8 cellular contexts compared by ENCODE assay signal in genomic region chr6:111551521-111552231, GRCh38. TPM values are rescaled to one million over a fixed set of nuclear protein-coding genes. Genes with fewer than 3 reads are reported as not detected.
A peak's percentile ranks its signal among the peaks of the same experiment; 100 is the strongest.
DNase-seq lines count a peak whose midpoint lies in the region; ATAC-seq and TF ChIP-seq lines count a peak whose summit lies in the region.

No MANE protein-coding gene starts in this region.

- no peaks in the 10 kb centered on the region for H3K9me3 Mint-ChIP-seq in activated T-helper 2 cell treated with anti-CD3 and anti-CD28 coated beads, Interferon-gamma antibody, Interleukin-2, Interleukin-4, amounts not matched to agents 10 μg/mL and 5 μg/mL and 100 μg/mL, durations not matched to agents 14 hours and 24 hours and 36 hours

- H3K9ac ChIP-seq in SK-N-MC (ENCODE audit: insufficient read length): peak overlapping the region; percentile 28

- no peaks in the 10 kb centered on the region for H3K27me3 Mint-ChIP-seq in activated T-helper 2 cell treated with anti-CD3 and anti-CD28 coated beads, Interferon-gamma antibody, Interleukin-2, Interleukin-4, amounts not matched to agents 10 μg/mL and 5 μg/mL and 100 μg/mL, durations not matched to agents 14 hours and 24 hours and 36 hours (ENCODE audit: low read depth)

- intact Hi-C loops in testis (cut with DNase I; ENCODE audit: low total_unique reads): loop anchor here (5.0 to 10.0 kb wide), 2 partner anchors 53 to 69 kb away; partner anchors contain the start of genes REV3L and TRAF3IP2
- intact Hi-C loops in activated T-helper 2 cell treated with anti-CD3 and anti-CD28 coated beads, Interferon-gamma antibody, Interleukin-2, Interleukin-4, amounts not matched to agents 10 μg/mL and 5 μg/mL and 100 μg/mL, durations not matched to agents 14 hours and 24 hours and 36 hours (cut with micrococcal nuclease): no loop called here

- no peak for TF ChIP-seq POLR2A in testis (IDR thresholded peaks at IDR 0.05)

- peak overlapping the region; percentile 86 for H3K27ac ChIP-seq in SK-N-MC
- H3K27ac ChIP-seq in testis: peak overlapping the region; percentile 16 to 65

- peaks cover 22% of the 10 kb centered on the region for H3K4me1 ChIP-seq in testis

- H3K4me1 Mint-ChIP-seq in activated T-helper 2 cell treated with anti-CD3 and anti-CD28 coated beads, Interferon-gamma antibody, Interleukin-2, Interleukin-4, amounts not matched to agents 10 μg/mL and 5 μg/mL and 100 μg/mL, durations not matched to agents 14 hours and 24 hours and 36 hours (ENCODE audit: low read depth): peaks cover 14% of the 10 kb centered on the region

- peaks cover 9% of the 10 kb centered on the region for H3K36me3 Mint-ChIP-seq in activated T-helper 2 cell treated with anti-CD3 and anti-CD28 coated beads, Interferon-gamma antibody, Interleukin-2, Interleukin-4, amounts not matched to agents 10 μg/mL and 5 μg/mL and 100 μg/mL, durations not matched to agents 14 hours and 24 hours and 36 hours (ENCODE audit: low read depth)

- ATAC-seq in GM18858 (IDR thresholded peaks at IDR 0.05; ENCODE audit: unreplicated experiment): no peak

- H3K9me3 ChIP-seq in SK-N-MC (ENCODE audit: low read depth, low read length) (no peaks in the 10 kb centered on the region), testis (no peaks in the 10 kb centered on the region)

- H3K4me3 ChIP-seq in LNCaP clone FGC (ENCODE audit: low read depth, low read length): peak overlapping the region; percentile 23
- peak overlapping the region; percentile 66 for H3K4me3 ChIP-seq in SK-N-MC
- H3K4me3 ChIP-seq in testis: no peak overlapping the region

- DNase-seq in LNCaP clone FGC (ENCODE audit: low read depth): peak; percentile 97
- no peak for DNase-seq in SK-N-MC (ENCODE audit: low read depth, low spot score)
- peak; percentile 43 for DNase-seq in iPS-NIHi11 (ENCODE audit: low spot score)
- DNase-seq in testis: no peak
- no peak for DNase-seq in ecto neural progenitor cell (ENCODE audit: low spot score)
- no peak for DNase-seq in activated T-helper 2 cell treated with anti-CD3 and anti-CD28 coated beads, Interferon-gamma antibody, Interleukin-2, Interleukin-4, amounts not matched to agents 10 μg/mL and 5 μg/mL and 100 μg/mL, durations not matched to agents 14 hours and 24 hours and 36 hours (ENCODE audit: low spot score)
- DNase-seq in GM03348 (ENCODE audit: low spot score): no peak

- H3K4me3 Mint-ChIP-seq in activated T-helper 2 cell treated with anti-CD3 and anti-CD28 coated beads, Interferon-gamma antibody, Interleukin-2, Interleukin-4, amounts not matched to agents 10 μg/mL and 5 μg/mL and 100 μg/mL, durations not matched to agents 14 hours and 24 hours and 36 hours (ENCODE audit: low read depth): no peak overlapping the region

- no peaks in the 10 kb centered on the region for H3K27me3 ChIP-seq in testis

- H3K36me3 ChIP-seq in SK-N-MC (ENCODE audit: insufficient read depth, low read length) (no peaks in the 10 kb centered on the region), testis (ENCODE audit: low read depth, missing control alignments) (no peaks in the 10 kb centered on the region)

- 44 to 55% methylated on average over 11 of the region's 11 CpGs for WGBS in testis, 2 donors

- H3K27ac Mint-ChIP-seq in activated T-helper 2 cell treated with anti-CD3 and anti-CD28 coated beads, Interferon-gamma antibody, Interleukin-2, Interleukin-4, amounts not matched to agents 10 μg/mL and 5 μg/mL and 100 μg/mL, durations not matched to agents 14 hours and 24 hours and 36 hours: no peak overlapping the region

- TF ChIP-seq CTCF in LNCaP clone FGC (IDR thresholded peaks at IDR 0.05; ENCODE audit: control insufficient read depth, extremely low read depth, insufficient read depth) (no peak), testis (IDR thresholded peaks at IDR 0.05) (no peak)

RNA-seq across cellular contexts. Expression of gene TRAF3IP2, which starts 54.0 kb away (rescaled TPM):
- total RNA-seq in testis: 1 to 10 TPM; 8.5 to 9.4 TPM
- 9.5 TPM for polyA plus RNA-seq in testis (ENCODE audit: insufficient read depth, low read depth, low replicate concordance)
- 20.9 and 22.5 TPM in 2 replicates for total RNA-seq in activated T-helper 2 cell treated with anti-CD3 and anti-CD28 coated beads, Interferon-gamma antibody, Interleukin-2, Interleukin-4, amounts not matched to agents 10 μg/mL and 5 μg/mL and 100 μg/mL, durations not matched to agents 14 hours and 24 hours and 36 hours

Comparison
In these comparisons a context has a peak if more than half of its experiments do, and no peak if none do; other contexts are left out.
1. DNase-seq: peak in LNCaP clone FGC (single experiment) and iPS-NIHi11 (single experiment); none in SK-N-MC (single experiment), testis (single experiment), ecto neural progenitor cell (single experiment), activated T-helper 2 cell treated with anti-CD3 and anti-CD28 coated beads, Interferon-gamma antibody, Interleukin-2, Interleukin-4, amounts not matched to agents 10 μg/mL and 5 μg/mL and 100 μg/mL, durations not matched to agents 14 hours and 24 hours and 36 hours (single experiment) and GM03348 (single experiment).
2. H3K4me3 ChIP-seq: peak in LNCaP clone FGC (single experiment) and SK-N-MC (single experiment); none in testis (0 of 2).